In the genomic region with DNA sequence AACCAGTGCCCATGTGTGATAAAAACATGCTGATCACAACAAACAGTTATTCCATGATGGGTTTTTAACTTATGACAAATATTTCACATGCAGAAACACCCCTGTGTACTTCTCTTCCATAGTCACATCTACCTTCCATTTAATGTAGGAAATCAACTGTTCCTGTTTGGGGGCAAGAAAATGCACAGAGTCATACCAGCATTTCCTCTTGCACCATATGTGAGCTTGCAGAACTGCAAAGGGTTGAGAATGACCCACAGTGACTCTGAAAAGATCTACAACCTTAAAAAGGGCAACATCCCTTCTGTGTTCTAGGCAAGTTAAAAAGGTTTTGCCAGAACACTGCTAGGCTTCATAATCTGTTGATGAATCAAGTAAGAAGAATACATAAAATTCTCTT, we compare ENCODE assay signal across 19 cellular contexts. TPM values are rescaled to one million over a fixed set of nuclear protein-coding genes. Genes with fewer than 3 reads are reported as not detected.
"Had no signal": no experiment of that assay in that cellular context is flagged by ENCODE, and none has a peak within 500 bp of the region (broad histone marks: within the 10 kb centered on the region; RNA-seq: fewer than 3 reads in every experiment).

No MANE protein-coding gene starts in this region.

- DNase-seq: activated CD4-positive, alpha-beta T cell treated with anti-CD3 and anti-CD28 coated beads for 48 hours; activated CD8-positive, alpha-beta memory T cell treated with anti-CD3 and anti-CD28 coated beads for 24 hours; activated naive CD4-positive, alpha-beta T cell treated with anti-CD3 and anti-CD28 coated beads, Interleukin-2, amount 50 U/mL, for 16 hours; adrenal gland; colonic mucosa; effector CD4-positive, alpha-beta T cell; gastrocnemius medialis; islet precursor cell; left ventricle myocardium inferior; occipital lobe; sigmoid colon; stimulated activated CD4-positive, alpha-beta T cell treated with anti-CD3 and anti-CD28 coated beads, Interleukin-2, amount 100 ng/mL, for 48 hours; stimulated activated CD8-positive, alpha-beta memory T cell treated with anti-CD3 and anti-CD28 coated beads, Interleukin-4, amount 100 ng/mL, for 48 hours had no signal

- ATAC-seq: gastrocnemius medialis, WTC11 had no signal

- H3K36me3 ChIP-seq: adrenal gland, colonic mucosa, gastrocnemius medialis, left ventricle myocardium inferior, prostate gland, sigmoid colon had no signal

- H3K4me3 ChIP-seq: adrenal gland, colonic mucosa, gastrocnemius medialis, left ventricle myocardium inferior, prostate gland, sigmoid colon had no signal

- H3K27ac ChIP-seq: adrenal gland, colonic mucosa, gastrocnemius medialis, left ventricle myocardium inferior, prostate gland, sigmoid colon had no signal

- H3K27me3 ChIP-seq: adrenal gland, colonic mucosa, gastrocnemius medialis, sigmoid colon had no signal

- H3K4me1 ChIP-seq: adrenal gland, colonic mucosa, gastrocnemius medialis, prostate gland had no signal

- H3K9me3 ChIP-seq: adrenal gland, colonic mucosa, gastrocnemius medialis, left ventricle myocardium inferior, prostate gland, sigmoid colon had no signal

RNA-seq across cellular contexts. Expression of a gene that starts 9.9 kb away (rescaled TPM):
- total RNA-seq: adrenal gland; colonic mucosa; gastrocnemius medialis; mucosa of gallbladder; natural killer cell treated with Interleukin-12 subunit alpha and Interleukin-12 subunit beta and Interleukin-15 and Interleukin-18, amount 100 ng/mL, for 72 hours; occipital lobe; prostate gland; sigmoid colon; temporal lobe; ureter; WTC11 had no signal
- polyA plus RNA-seq: adrenal gland, sigmoid colon had no signal
